Comparison of ENCODE assay signal across 8 cellular contexts in genomic region chr5:175657593-175658271, GRCh38. TPM values are rescaled to one million over a fixed set of nuclear protein-coding genes. Genes with fewer than 3 reads are reported as not detected.
DNase-seq lines count a peak whose midpoint lies in the region; ATAC-seq and TF ChIP-seq lines count a peak whose summit lies in the region.

HRH2 (plus strand) TSS chr5:175658071; CDS start chr5:175683234, 25,163 bp downstream.

- CTCF ChIA-PET in CD4-positive, alpha-beta memory T cell (lab: Charles Lee; ENCODE audit: partially characterized antibody), result interaction anchor here (1.0 to 3.0 kb wide), 2 partner anchors 123 kb away, joined by 8 to 17 read pairs; no protein-coding TSS in a partner anchor

- H3K27ac ChIP-seq in CD4-positive, alpha-beta memory T cell (ENCODE audit: low read depth, low read length), result peak within 1 kb of the TSS; percentile 34
- peak within 1 kb of the TSS; percentile 81 for H3K27ac ChIP-seq in left ventricle myocardium inferior (replicated peaks)
- H3K27ac ChIP-seq in prostate gland, result peak within 1 kb of the TSS in 1 of 2 donors; percentile 62
- no peak within 1 kb of the TSS for H3K27ac ChIP-seq in SJCRH30

- DNase-seq in CD4-positive, alpha-beta memory T cell, result peak; percentile 33 to 47 (median 37)
- DNase-seq in NCI-H524 (lab: John Stamatoyannopoulos, UW) (peak; percentile 50 to 67), left ventricle myocardium inferior (peak; percentile 53), prostate gland (ENCODE audit: low spot score) (no peak), SJCRH30 (no peak), kidney glomerular epithelial cell (lab: John Stamatoyannopoulos, UW) (no peak)
- peak; percentile 62 for DNase-seq in activated T-helper 1 cell treated with anti-CD3 and anti-CD28 coated beads, Interleukin-12 subunit alpha, Interleukin-12 subunit beta, Interleukin-2, Interleukin-4 antibody, amounts not matched to agents 30 ng/mL and 10 ng/mL and 1 ng/mL, durations not matched to agents 14 hours and 24 hours and 36 hours (ENCODE audit: low spot score)

- no peaks in the 10 kb centered on the region for H3K27me3 ChIP-seq in CD4-positive, alpha-beta memory T cell (ENCODE audit: insufficient read depth, low read length)
- peaks cover 44% of the 10 kb centered on the region for H3K27me3 ChIP-seq in left ventricle myocardium inferior (ENCODE audit: low read depth)
- no peaks in the 10 kb centered on the region for H3K27me3 ChIP-seq in prostate gland (replicated peaks; ENCODE audit: insufficient read depth)
- no peaks in the 10 kb centered on the region for H3K27me3 ChIP-seq in SJCRH30

- H3K4me1 ChIP-seq in CD4-positive, alpha-beta memory T cell (ENCODE audit: insufficient read depth, low read length), result peaks cover 74% of the 10 kb centered on the region
- H3K4me1 ChIP-seq in left ventricle myocardium inferior (peaks cover 29% of the 10 kb centered on the region), prostate gland (replicated peaks) (no peaks in the 10 kb centered on the region), SJCRH30 (no peaks in the 10 kb centered on the region)

- peak within 1 kb of the TSS; percentile 61 to 95 (median 88) for H3K27ac Mint-ChIP-seq in CD4-positive, alpha-beta memory T cell
- H3K27ac Mint-ChIP-seq in activated T-helper 1 cell treated with anti-CD3 and anti-CD28 coated beads, Interleukin-12 subunit alpha, Interleukin-12 subunit beta, Interleukin-2, Interleukin-4 antibody, amounts not matched to agents 30 ng/mL and 10 ng/mL and 1 ng/mL, durations not matched to agents 14 hours and 24 hours and 36 hours, result peak within 1 kb of the TSS; percentile 96

- WGBS in prostate gland, result 2% methylated on average over 58 of the region's 58 CpGs

- intact Hi-C loops in CD4-positive, alpha-beta memory T cell (cut with micrococcal nuclease), result loop anchor here (1.0 to 2.0 kb wide), 3 partner anchors 39 to 179 kb away; partner anchors contain the start of gene SFXN1
- intact Hi-C loops in activated T-helper 1 cell treated with anti-CD3 and anti-CD28 coated beads, Interleukin-12 subunit alpha, Interleukin-12 subunit beta, Interleukin-2, Interleukin-4 antibody, amounts not matched to agents 30 ng/mL and 10 ng/mL and 1 ng/mL, durations not matched to agents 14 hours and 24 hours and 36 hours (cut with micrococcal nuclease), result loop anchor here (1.0 kb wide), 2 partner anchors 39 to 123 kb away; no protein-coding TSS in a partner anchor
- intact Hi-C loops in left ventricle myocardium inferior (cut with micrococcal nuclease) (no loop called here), prostate gland (cut with DNase I) (loop anchor here (5.0 kb wide), 2 partner anchors 35 to 125 kb away; no protein-coding TSS in a partner anchor)

- peaks cover 13 to 16% of the 10 kb centered on the region in 2 donors for H3K36me3 Mint-ChIP-seq in CD4-positive, alpha-beta memory T cell
- peaks cover 49% of the 10 kb centered on the region for H3K36me3 Mint-ChIP-seq in activated T-helper 1 cell treated with anti-CD3 and anti-CD28 coated beads, Interleukin-12 subunit alpha, Interleukin-12 subunit beta, Interleukin-2, Interleukin-4 antibody, amounts not matched to agents 30 ng/mL and 10 ng/mL and 1 ng/mL, durations not matched to agents 14 hours and 24 hours and 36 hours (ENCODE audit: low read depth)

- TF ChIP-seq CTCF in left ventricle myocardium inferior (IDR thresholded peaks at IDR 0.05; ENCODE audit: borderline replicate concordance), result no peak
- no peak for TF ChIP-seq CTCF in prostate gland (IDR thresholded peaks at IDR 0.05)

- no peaks in the 10 kb centered on the region for H3K27me3 Mint-ChIP-seq in CD4-positive, alpha-beta memory T cell
- H3K27me3 Mint-ChIP-seq in activated T-helper 1 cell treated with anti-CD3 and anti-CD28 coated beads, Interleukin-12 subunit alpha, Interleukin-12 subunit beta, Interleukin-2, Interleukin-4 antibody, amounts not matched to agents 30 ng/mL and 10 ng/mL and 1 ng/mL, durations not matched to agents 14 hours and 24 hours and 36 hours (ENCODE audit: insufficient read depth), result peaks cover 2% of the 10 kb centered on the region

- POLR2A ChIA-PET in CD4-positive, alpha-beta memory T cell (lab: Charles Lee; ENCODE audit: partially characterized antibody), result interaction anchor here (1.8 kb wide), 1 partner anchor 124 kb away, joined by 3 read pairs; no protein-coding TSS in a partner anchor

- H3K36me3 ChIP-seq in CD4-positive, alpha-beta memory T cell (ENCODE audit: insufficient read depth, low read length), result no peaks in the 10 kb centered on the region
- no peaks in the 10 kb centered on the region for H3K36me3 ChIP-seq in left ventricle myocardium inferior
- H3K36me3 ChIP-seq in prostate gland, result no peaks in the 10 kb centered on the region
- H3K36me3 ChIP-seq in SJCRH30, result no peaks in the 10 kb centered on the region

- H3K4me3 Mint-ChIP-seq in CD4-positive, alpha-beta memory T cell, result peak within 1 kb of the TSS; percentile 91 to 97 (median 96)
- H3K4me3 Mint-ChIP-seq in activated T-helper 1 cell treated with anti-CD3 and anti-CD28 coated beads, Interleukin-12 subunit alpha, Interleukin-12 subunit beta, Interleukin-2, Interleukin-4 antibody, amounts not matched to agents 30 ng/mL and 10 ng/mL and 1 ng/mL, durations not matched to agents 14 hours and 24 hours and 36 hours, result peak within 1 kb of the TSS; percentile 98

- peaks cover 0 to 2% (median 0%) of the 10 kb centered on the region in 8 donors for H3K9me3 Mint-ChIP-seq in CD4-positive, alpha-beta memory T cell
- no peaks in the 10 kb centered on the region for H3K9me3 Mint-ChIP-seq in activated T-helper 1 cell treated with anti-CD3 and anti-CD28 coated beads, Interleukin-12 subunit alpha, Interleukin-12 subunit beta, Interleukin-2, Interleukin-4 antibody, amounts not matched to agents 30 ng/mL and 10 ng/mL and 1 ng/mL, durations not matched to agents 14 hours and 24 hours and 36 hours

- no peaks in the 10 kb centered on the region for H3K9me3 ChIP-seq in CD4-positive, alpha-beta memory T cell (ENCODE audit: control insufficient read depth in 1 of 2, low read length in 2 of 2)
- H3K9me3 ChIP-seq in left ventricle myocardium inferior (replicated peaks) (no peaks in the 10 kb centered on the region), prostate gland (no peaks in the 10 kb centered on the region), SJCRH30 (replicated peaks) (no peaks in the 10 kb centered on the region)

- no peak for TF ChIP-seq POLR2A in prostate gland (IDR thresholded peaks at IDR 0.05)

- peak within 1 kb of the TSS; percentile 73 to 82 for H3K4me3 ChIP-seq in CD4-positive, alpha-beta memory T cell (ENCODE audit: low read length in 2 of 2)
- peak within 1 kb of the TSS; percentile 69 for H3K4me3 ChIP-seq in left ventricle myocardium inferior
- peak within 1 kb of the TSS; percentile 40 to 46 for H3K4me3 ChIP-seq in prostate gland
- H3K4me3 ChIP-seq in SJCRH30, result no peak within 1 kb of the TSS

- peaks cover 65 to 94% (median 79%) of the 10 kb centered on the region in 4 donors for H3K4me1 Mint-ChIP-seq in CD4-positive, alpha-beta memory T cell
- peaks cover 87% of the 10 kb centered on the region for H3K4me1 Mint-ChIP-seq in activated T-helper 1 cell treated with anti-CD3 and anti-CD28 coated beads, Interleukin-12 subunit alpha, Interleukin-12 subunit beta, Interleukin-2, Interleukin-4 antibody, amounts not matched to agents 30 ng/mL and 10 ng/mL and 1 ng/mL, durations not matched to agents 14 hours and 24 hours and 36 hours (ENCODE audit: low read depth)

- ATAC-seq in HG02870 (IDR thresholded peaks at IDR 0.05; ENCODE audit: unreplicated experiment), result no peak

RNA-seq across cellular contexts. Expression of gene HRH2, which starts in this region (rescaled TPM):
- 1 to 10 TPM; 4.0 to 4.2 TPM for total RNA-seq in CD4-positive, alpha-beta memory T cell
- polyA plus RNA-seq in CD4-positive, alpha-beta memory T cell, result 1 to 10 TPM in 1 of 2 donors, under 1 TPM in 1; 0.63 to 5.2 TPM
- total RNA-seq in activated T-helper 1 cell treated with anti-CD3 and anti-CD28 coated beads, Interleukin-12 subunit alpha, Interleukin-12 subunit beta, Interleukin-2, Interleukin-4 antibody, amounts not matched to agents 30 ng/mL and 10 ng/mL and 1 ng/mL, durations not matched to agents 14 hours and 24 hours and 36 hours, result 94.7 and 96.9 TPM in 2 replicates
- total RNA-seq in left ventricle myocardium inferior (47.7 TPM), prostate gland (1 to 10 TPM in 1 of 2 donors, under 1 TPM in 1; 0.55 to 5.3 TPM)
- total RNA-seq in SJCRH30 (2014; rRNA removed; shearing (Covaris generic)), result 0.15 TPM in 1 of 2 replicates, not detected in the other

Comparison
In these comparisons a context has a peak if more than half of its experiments do, and no peak if none do; other contexts are left out.
1. DNase-seq: peak in CD4-positive, alpha-beta memory T cell (5 of 5), NCI-H524 (2 of 2), activated T-helper 1 cell treated with anti-CD3 and anti-CD28 coated beads, Interleukin-12 subunit alpha, Interleukin-12 subunit beta, Interleukin-2, Interleukin-4 antibody, amounts not matched to agents 30 ng/mL and 10 ng/mL and 1 ng/mL, durations not matched to agents 14 hours and 24 hours and 36 hours (single experiment) and left ventricle myocardium inferior (single experiment); none in prostate gland (single experiment), SJCRH30 (0 of 2) and kidney glomerular epithelial cell (single experiment).